Comparison of ENCODE assay signal across 27 cellular contexts in genomic region chr3:159139326-159139725, GRCh38.
"Had no signal": no experiment of that assay in that cellular context is flagged by ENCODE, and none has a peak within 500 bp of the region (broad histone marks: within the 10 kb centered on the region; RNA-seq: fewer than 3 reads in every experiment).

No MANE protein-coding gene starts in this region.

- H3K9me3 ChIP-seq: MG63 had no signal

- H3K4me2 ChIP-seq: KMS-11 had no signal

- H3K27me3 Mint-ChIP-seq: activated CD4-positive, alpha-beta memory T cell treated with anti-CD3 and anti-CD28 coated beads, Interleukin-2, amount 10 ng/mL, durations not matched to agents 7 days and 5 days; activated naive CD4-positive, alpha-beta T cell treated with anti-CD3 and anti-CD28 coated beads, Interleukin-2, amount 10 ng/mL, durations not matched to agents 7 days and 5 days had no signal

- H3K27ac ChIP-seq: KMS-11, SK-N-MC, WERI-Rb-1 had no signal

- H3K4me1 Mint-ChIP-seq: activated CD4-positive, alpha-beta memory T cell treated with anti-CD3 and anti-CD28 coated beads, Interleukin-2, amount 10 ng/mL, durations not matched to agents 7 days and 5 days; activated CD4-positive, alpha-beta T cell treated with anti-CD3 and anti-CD28 coated beads for 36 hours; activated naive CD4-positive, alpha-beta T cell treated with anti-CD3 and anti-CD28 coated beads, Interleukin-2, amount 10 ng/mL, durations not matched to agents 7 days and 5 days; activated naive CD8-positive, alpha-beta T cell treated with anti-CD3 and anti-CD28 coated beads for 36 hours; IgD-negative memory B cell; T-cell had no signal

- H3K9me3 Mint-ChIP-seq: activated CD4-positive, alpha-beta memory T cell treated with anti-CD3 and anti-CD28 coated beads, Interleukin-2, amount 10 ng/mL, durations not matched to agents 7 days and 5 days; activated naive CD4-positive, alpha-beta T cell treated with anti-CD3 and anti-CD28 coated beads, Interleukin-2, amount 10 ng/mL, durations not matched to agents 7 days and 5 days; activated naive CD8-positive, alpha-beta T cell treated with anti-CD3 and anti-CD28 coated beads for 36 hours; activated T-helper 2 cell treated with anti-CD3 and anti-CD28 coated beads, Interferon-gamma antibody, Interleukin-2, Interleukin-4, amounts not matched to agents 10 μg/mL and 5 μg/mL and 100 μg/mL, durations not matched to agents 14 hours and 24 hours and 36 hours had no signal

- H3K27me3 ChIP-seq: MG63 had no signal

- H3K36me3 ChIP-seq: MG63, WERI-Rb-1 had no signal

- H3K9ac ChIP-seq: KMS-11 had no signal

- H3K36me3 Mint-ChIP-seq: activated naive CD4-positive, alpha-beta T cell treated with anti-CD3 and anti-CD28 coated beads, Interleukin-2, amount 10 ng/mL, durations not matched to agents 7 days and 5 days; activated naive CD8-positive, alpha-beta T cell treated with anti-CD3 and anti-CD28 coated beads for 36 hours; IgD-negative memory B cell; T-cell had no signal

- ATAC-seq: activated CD4-positive, alpha-beta T cell treated with anti-CD3 and anti-CD28 coated beads for 36 hours; Panc1; Right ventricle myocardium inferior; T-cell had no signal

- H3K27ac Mint-ChIP-seq: activated CD4-positive, alpha-beta memory T cell treated with anti-CD3 and anti-CD28 coated beads, Interleukin-2, amount 10 ng/mL, durations not matched to agents 7 days and 5 days; activated CD4-positive, alpha-beta T cell treated with anti-CD3 and anti-CD28 coated beads for 36 hours; activated naive CD4-positive, alpha-beta T cell treated with anti-CD3 and anti-CD28 coated beads, Interleukin-2, amount 10 ng/mL, durations not matched to agents 7 days and 5 days; activated naive CD8-positive, alpha-beta T cell treated with anti-CD3 and anti-CD28 coated beads for 36 hours; activated T-helper 2 cell treated with anti-CD3 and anti-CD28 coated beads, Interferon-gamma antibody, Interleukin-2, Interleukin-4, amounts not matched to agents 10 μg/mL and 5 μg/mL and 100 μg/mL, durations not matched to agents 14 hours and 24 hours and 36 hours; IgD-negative memory B cell; T-cell had no signal

- H3K4me3 ChIP-seq: MG63, SK-N-MC had no signal

- H3K4me3 Mint-ChIP-seq: activated CD4-positive, alpha-beta memory T cell treated with anti-CD3 and anti-CD28 coated beads, Interleukin-2, amount 10 ng/mL, durations not matched to agents 7 days and 5 days; activated CD4-positive, alpha-beta T cell treated with anti-CD3 and anti-CD28 coated beads for 36 hours; activated naive CD4-positive, alpha-beta T cell treated with anti-CD3 and anti-CD28 coated beads, Interleukin-2, amount 10 ng/mL, durations not matched to agents 7 days and 5 days; activated naive CD8-positive, alpha-beta T cell treated with anti-CD3 and anti-CD28 coated beads for 36 hours; IgD-negative memory B cell; T-cell had no signal

- DNase-seq: activated CD4-positive, alpha-beta memory T cell treated with anti-CD3 and anti-CD28 coated beads, Interleukin-2, amount 10 ng/mL, durations not matched to agents 7 days and 5 days; activated CD4-positive, alpha-beta T cell treated with anti-CD3 and anti-CD28 coated beads for 36 hours; activated CD4-positive, alpha-beta T cell treated with anti-CD3 and anti-CD28 coated beads, Interleukin-2, amount 50 U/mL, for 1 hour; activated gamma-delta T cell treated with Interleukin-2 at 50 U/mL for 16 hours; activated naive CD4-positive, alpha-beta T cell treated with anti-CD3 and anti-CD28 coated beads, Interleukin-2, amount 10 ng/mL, durations not matched to agents 7 days and 5 days; activated naive CD8-positive, alpha-beta T cell treated with anti-CD3 and anti-CD28 coated beads for 36 hours; activated T-cell treated with anti-CD3 and anti-CD28 coated beads for 4 hours; activated T-cell treated with anti-CD3 and anti-CD28 coated beads, Interleukin-2, amount 50 U/mL, for 48 hours; MG63; NCI-H1105; NCI-H1436; NCI-H1694 treated with DMSO at 0.1 percent for 48 hours; NCI-H2029 treated with DMSO at 0.1 percent for 48 hours; NCI-H446; NCI-H524; NCI-H748 treated with DMSO at 0.1 percent for 48 hours; RPMI8226; T-cell; T-helper 2 cell; T1000; WERI-Rb-1 had no signal
